8 cellular contexts compared by ENCODE assay signal in the genomic region with DNA sequence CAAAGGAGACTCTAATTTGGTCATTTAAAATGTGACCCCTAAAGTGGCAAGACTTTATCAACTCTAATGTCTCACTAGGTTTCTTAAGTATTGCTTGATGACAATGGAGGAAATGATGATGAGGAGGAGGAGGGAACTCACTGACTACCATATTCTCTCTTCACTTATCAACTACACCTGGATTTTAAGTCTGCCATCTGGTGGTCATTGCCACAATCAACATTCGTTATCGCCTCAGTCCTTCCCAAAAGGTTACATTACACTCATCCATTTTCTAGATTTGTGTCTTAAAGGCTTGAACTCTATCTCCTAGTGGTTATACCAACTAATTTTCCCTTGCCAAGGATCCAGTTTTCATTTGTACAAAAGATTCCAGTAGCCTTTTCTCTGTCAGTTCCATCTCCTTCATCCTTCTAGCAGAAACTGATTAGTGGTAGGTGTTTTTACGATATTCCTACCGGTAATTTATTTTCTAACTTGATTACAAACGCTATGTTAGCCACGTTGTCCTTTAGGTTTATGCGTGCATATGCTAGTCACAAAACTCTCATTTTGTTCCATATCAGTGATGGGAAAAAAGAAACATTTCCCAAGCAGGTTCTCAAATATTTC.
DNase-seq lines count a peak whose midpoint lies in the region; ATAC-seq, FAIRE-seq and TF ChIP-seq lines count a peak whose summit lies in the region.

No MANE protein-coding gene starts in this region.

- TF ChIP-seq CTCF in esophagus muscularis mucosa (IDR thresholded peaks at IDR 0.05) (peak; percentile 6 to 34 (median 14)), smooth muscle cell (IDR thresholded peaks at IDR 0.05; ENCODE audit: borderline replicate concordance, insufficient read depth, poor library complexity, severe bottlenecking) (peak; percentile 46), right atrium auricular region (IDR thresholded peaks at IDR 0.05) (peak in 1 of 2 donors; percentile 54)

- WGBS in esophagus muscularis mucosa = 82% methylated on average over 7 of the region's 7 CpGs
- WGBS in smooth muscle cell (ENCODE audit: low lambda C conversion rate) = 62% methylated on average over 7 of the region's 7 CpGs

- intact Hi-C loops in esophagus muscularis mucosa (cut with DNase I) = no loop called here

- H3K4me3 Mint-ChIP-seq in natural killer cell treated with Interleukin-12 subunit alpha and Interleukin-12 subunit beta and Interleukin-15 and Interleukin-18, amount 100 ng/mL, for 72 hours = no peak overlapping the region

- TF ChIP-seq POLR2A in GM12891 (IDR thresholded peaks at IDR 0.05; ENCODE audit: low read depth, low read length) (no peak), esophagus muscularis mucosa (IDR thresholded peaks at IDR 0.05; ENCODE audit: low read depth) (no peak)

- no peak overlapping the region for H3K4me3 ChIP-seq in esophagus muscularis mucosa
- H3K4me3 ChIP-seq in smooth muscle cell = no peak overlapping the region
- no peak overlapping the region for H3K4me3 ChIP-seq in right atrium auricular region

- no peaks in the 10 kb centered on the region for H3K9me3 Mint-ChIP-seq in natural killer cell treated with Interleukin-12 subunit alpha and Interleukin-12 subunit beta and Interleukin-15 and Interleukin-18, amount 100 ng/mL, for 72 hours

- H3K27ac ChIP-seq in esophagus muscularis mucosa (replicated peaks in 1 of 4) (no peak overlapping the region), smooth muscle cell (ENCODE audit: low read depth) (no peak overlapping the region), right atrium auricular region (no peak overlapping the region)

- H3F3A ChIP-seq in smooth muscle cell (ENCODE audit: low read depth) = no peaks in the 10 kb centered on the region

- H2AFZ ChIP-seq in smooth muscle cell (ENCODE audit: low read depth) = no peak overlapping the region

- no peaks in the 10 kb centered on the region for H3K36me3 Mint-ChIP-seq in natural killer cell treated with Interleukin-12 subunit alpha and Interleukin-12 subunit beta and Interleukin-15 and Interleukin-18, amount 100 ng/mL, for 72 hours

- no peaks in the 10 kb centered on the region for H3K36me3 ChIP-seq in esophagus muscularis mucosa
- no peaks in the 10 kb centered on the region for H3K36me3 ChIP-seq in smooth muscle cell (ENCODE audit: low read depth)
- H3K36me3 ChIP-seq in right atrium auricular region = no peaks in the 10 kb centered on the region

- TF ChIP-seq EP300 in esophagus muscularis mucosa (IDR thresholded peaks at IDR 0.05) = no peak

- DNase-seq in Ammon's horn (ENCODE audit: low spot score) = peak; percentile 39
- DNase-seq in GM12891 (ENCODE audit: insufficient read length, low spot score) = no peak
- peak; percentile 4 for DNase-seq in NOMO-1 treated with dmso at 0.1 percent for 144 hours (lab: John Stamatoyannopoulos, UW; ENCODE audit: unreplicated experiment)
- DNase-seq in esophagus muscularis mucosa (ENCODE audit: extremely low spot score) = no peak
- DNase-seq in smooth muscle cell (lab: John Stamatoyannopoulos, UW; ENCODE audit: unreplicated experiment) = no peak
- no peak for DNase-seq in natural killer cell treated with Interleukin-12 subunit alpha and Interleukin-12 subunit beta and Interleukin-15 and Interleukin-18, amount 100 ng/mL, for 72 hours (ENCODE audit: low spot score)
- DNase-seq in right atrium auricular region (ENCODE audit: low spot score) = no peak

- no peaks in the 10 kb centered on the region for H3K79me2 ChIP-seq in smooth muscle cell (ENCODE audit: low read depth)

- H3K27me3 ChIP-seq in esophagus muscularis mucosa (no peaks in the 10 kb centered on the region), smooth muscle cell (ENCODE audit: low read depth) (no peaks in the 10 kb centered on the region), right atrium auricular region (no peaks in the 10 kb centered on the region)

- H3K9ac ChIP-seq in smooth muscle cell (ENCODE audit: low read depth) = no peak overlapping the region

- H3K9me3 ChIP-seq in esophagus muscularis mucosa (no peaks in the 10 kb centered on the region), smooth muscle cell (replicated peaks; ENCODE audit: low read depth) (no peaks in the 10 kb centered on the region), right atrium auricular region (no peaks in the 10 kb centered on the region)

- H3K27ac Mint-ChIP-seq in natural killer cell treated with Interleukin-12 subunit alpha and Interleukin-12 subunit beta and Interleukin-15 and Interleukin-18, amount 100 ng/mL, for 72 hours = no peak overlapping the region

- peaks cover 0 to 2% of the 10 kb centered on the region in 2 donors for H3K4me1 Mint-ChIP-seq in natural killer cell treated with Interleukin-12 subunit alpha and Interleukin-12 subunit beta and Interleukin-15 and Interleukin-18, amount 100 ng/mL, for 72 hours (ENCODE audit: low read depth in 2 of 2)

- no peak overlapping the region for H3K4me2 ChIP-seq in smooth muscle cell

- no peaks in the 10 kb centered on the region for H4K20me1 ChIP-seq in smooth muscle cell (ENCODE audit: low read depth)

- no peak for ATAC-seq in GM19328 (IDR thresholded peaks at IDR 0.05; ENCODE audit: unreplicated experiment)
- no peak for ATAC-seq in natural killer cell treated with Interleukin-12 subunit alpha and Interleukin-12 subunit beta and Interleukin-15 and Interleukin-18, amount 100 ng/mL, for 72 hours

- H3K4me1 ChIP-seq in esophagus muscularis mucosa = peaks cover 0 to 10% (median 0%) of the 10 kb centered on the region in 4 donors
- H3K4me1 ChIP-seq in smooth muscle cell (ENCODE audit: low read depth) = peaks cover 12% of the 10 kb centered on the region
- H3K4me1 ChIP-seq in right atrium auricular region = no peaks in the 10 kb centered on the region

- H3K27me3 Mint-ChIP-seq in natural killer cell treated with Interleukin-12 subunit alpha and Interleukin-12 subunit beta and Interleukin-15 and Interleukin-18, amount 100 ng/mL, for 72 hours = peaks cover 18 to 22% of the 10 kb centered on the region in 2 donors

- FAIRE-seq in GM12891 (lab: Jason Lieb, UNC) = peak; percentile 76

TF ChIP-seq in GM12891, 5 proteins besides CTCF, POLR2A, EP300 and RAD21:
- TF ChIP-seq TAF1 (IDR thresholded peaks at IDR 0.05; ENCODE audit: low read depth, low read length) = no peak
- TF ChIP-seq SPI1 (IDR thresholded peaks at IDR 0.05; ENCODE audit: low read depth, low read length) = no peak
- no peak for TF ChIP-seq PAX5 (IDR thresholded peaks at IDR 0.05; ENCODE audit: insufficient read depth, low read length, severe bottlenecking)
- TF ChIP-seq POLR2AphosphoS5 (IDR thresholded peaks at IDR 0.05; ENCODE audit: low read depth, low read length) = no peak
- TF ChIP-seq POU2F2 (IDR thresholded peaks at IDR 0.05; ENCODE audit: low read depth, low read length) = no peak
TF ChIP-seq in GM12891: peak in this region for 0.

Comparison
In these comparisons a context has a peak if more than half of its experiments do, and no peak if none do; other contexts are left out.
1. DNase-seq: peak in Ammon's horn (single experiment) and NOMO-1 treated with dmso at 0.1 percent for 144 hours (single experiment); none in GM12891 (single experiment), esophagus muscularis mucosa (single experiment), smooth muscle cell (single experiment), natural killer cell treated with Interleukin-12 subunit alpha and Interleukin-12 subunit beta and Interleukin-15 and Interleukin-18, amount 100 ng/mL, for 72 hours (single experiment) and right atrium auricular region (single experiment).